Comparison of ENCODE assay signal across 16 cellular contexts in the genomic region with DNA sequence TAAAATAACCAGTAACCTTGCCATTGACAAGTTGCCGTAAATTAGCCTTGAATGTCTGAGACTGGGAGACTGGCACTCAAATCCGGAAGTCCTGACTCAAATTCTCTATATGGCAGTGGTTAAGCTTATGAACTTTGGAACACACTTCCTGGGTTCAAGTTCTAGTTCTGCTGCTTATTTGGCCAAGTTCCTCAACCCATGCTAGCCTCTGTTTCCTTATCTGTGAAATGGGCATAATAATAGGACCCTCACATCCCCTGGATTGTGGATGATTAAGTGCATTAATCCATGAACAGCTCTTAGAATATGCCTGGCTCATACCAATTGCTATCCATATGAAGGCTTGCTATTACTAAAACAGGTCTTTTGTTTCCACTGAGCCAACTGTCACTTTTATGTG.
A peak's percentile ranks its signal among the peaks of the same experiment; 100 is the strongest.
DNase-seq lines count a peak whose midpoint lies in the region; ATAC-seq, FAIRE-seq and TF ChIP-seq lines count a peak whose summit lies in the region.
"Had no signal": no experiment of that assay in that cellular context is flagged by ENCODE, and none has a peak within 500 bp of the region (broad histone marks: within the 10 kb centered on the region; RNA-seq: fewer than 3 reads in every experiment).

No MANE protein-coding gene starts in this region.

- no peak for TF ChIP-seq POLR2A in GM12878 (IDR thresholded peaks at IDR 0.05; ENCODE audit: low read depth, low read length)

- H3K27ac Mint-ChIP-seq in T-cell, result no peak overlapping the region
- H3K27ac Mint-ChIP-seq: activated CD8-positive, alpha-beta memory T cell treated with anti-CD3 and anti-CD28 coated beads, Interleukin-2, amount 10 ng/mL, durations not matched to agents 7 days and 5 days; CD4-positive, alpha-beta T cell; immature natural killer cell had no signal

- H4K20me1 ChIP-seq in GM12878 (ENCODE audit: control insufficient read depth, insufficient read depth), result no peaks in the 10 kb centered on the region

- no peak overlapping the region for H2BK120ac ChIP-seq in mesendoderm (ENCODE audit: low read depth, low read length)

- no peaks in the 10 kb centered on the region for H3K79me1 ChIP-seq in mesendoderm (ENCODE audit: low read length)

- H3K4me1 Mint-ChIP-seq in T-cell, result no peaks in the 10 kb centered on the region
- H3K4me1 Mint-ChIP-seq: immature natural killer cell had no signal

- H3K4me3 ChIP-seq in GM12878 (no peak overlapping the region), mesendoderm (ENCODE audit: low read length) (no peak overlapping the region), left ventricle myocardium inferior (no peak overlapping the region)
- H3K4me3 ChIP-seq: thoracic aorta had no signal

- H3K4me1 ChIP-seq in GM12878 (ENCODE audit: control insufficient read depth, insufficient read depth, low read length), result peaks cover 15% of the 10 kb centered on the region
- no peaks in the 10 kb centered on the region for H3K4me1 ChIP-seq in mesendoderm (ENCODE audit: control insufficient read depth, low read depth, low read length)
- H3K4me1 ChIP-seq in left ventricle myocardium inferior, result no peaks in the 10 kb centered on the region

- H3K56ac ChIP-seq in mesendoderm (ENCODE audit: low read length), result no peak overlapping the region

- ATAC-seq in HG02571 (IDR thresholded peaks at IDR 0.05; ENCODE audit: unreplicated experiment) (peak; percentile 22), HG03135 (IDR thresholded peaks at IDR 0.05; ENCODE audit: unreplicated experiment) (peak; percentile 38), GM12878 (peak; percentile 22; the same call in 2 of the 3 replicates), T-cell (replicated peaks in 1 of 4) (no peak)
- ATAC-seq: activated CD8-positive, alpha-beta memory T cell treated with anti-CD3 and anti-CD28 coated beads, Interleukin-2, amount 10 ng/mL, durations not matched to agents 7 days and 5 days had no signal

- H3K27me3 ChIP-seq in GM12878 (replicated peaks in 1 of 2; ENCODE audit: control insufficient read depth in 2 of 2, insufficient read depth in 2 of 2, low read length in 1 of 2), result no peaks in the 10 kb centered on the region
- H3K27me3 ChIP-seq in mesendoderm (ENCODE audit: insufficient read depth, low read length, poor library complexity), result no peaks in the 10 kb centered on the region
- no peaks in the 10 kb centered on the region for H3K27me3 ChIP-seq in left ventricle myocardium inferior (ENCODE audit: low read depth)

- no peak overlapping the region for H3K4ac ChIP-seq in mesendoderm (ENCODE audit: low read depth, low read length)

- no peak overlapping the region for H2BK5ac ChIP-seq in mesendoderm (ENCODE audit: low read length)

- H3K36me3 Mint-ChIP-seq in T-cell, result no peaks in the 10 kb centered on the region
- H3K36me3 Mint-ChIP-seq: immature natural killer cell had no signal

- H3K9me3 Mint-ChIP-seq in T-cell, result no peaks in the 10 kb centered on the region
- H3K9me3 Mint-ChIP-seq: CD4-positive, alpha-beta T cell had no signal

- no peak overlapping the region for H4K8ac ChIP-seq in mesendoderm (ENCODE audit: low read depth, low read length)

- H3K27ac ChIP-seq in GM12878 (ENCODE audit: control insufficient read depth, insufficient read depth) (no peak overlapping the region), mesendoderm (ENCODE audit: low read depth, low read length) (no peak overlapping the region), left ventricle myocardium inferior (replicated peaks) (no peak overlapping the region)
- H3K27ac ChIP-seq: thoracic aorta had no signal

- DNase-seq in GM19239 (ENCODE audit: insufficient read length, low spot score) (no peak), GM12878 (ENCODE audit: low read depth, low spot score) (no peak), T-cell (no peak), mesendoderm (no peak), left ventricle myocardium inferior (no peak)
- DNase-seq in activated CD8-positive, alpha-beta memory T cell treated with anti-CD3 and anti-CD28 coated beads, Interleukin-2, amount 50 U/mL, for 48 hours, result no peak
- DNase-seq: activated CD8-positive, alpha-beta memory T cell treated with anti-CD3 and anti-CD28 coated beads, Interleukin-2, amount 10 ng/mL, durations not matched to agents 7 days and 5 days; CD4-positive, alpha-beta T cell; GF-D8; immature natural killer cell; KG1; NCI-H2081; T1000 had no signal

- FAIRE-seq in GM19239 (lab: Jason Lieb, UNC) (peak; percentile 83), GM12878 (lab: Jason Lieb, UNC) (no peak)

- WGBS in GM12878 (ENCODE audit: insufficient coverage, insufficient replicate concordance, low lambda C conversion rate, missing lambda C conversion rate), result 6% methylated on average over 2 of the region's 2 CpGs
- no CpG with 5 or more reads among the region's 2 CpGs for WGBS in mesendoderm (ENCODE audit: extremely low coverage, insufficient coverage, low lambda C conversion rate)

- SMC1A ChIA-PET in GM12878 (lab: Charles Lee; ENCODE audit: uncharacterized antibody, unreplicated experiment), result interaction anchor here (1.0 kb wide), 1 partner anchor 11 kb away, joined by 3 read pairs; no protein-coding TSS in a partner anchor

- intact Hi-C loops in GM12878 (cut with micrococcal nuclease; ENCODE audit: unreplicated experiment) (loop anchor here (1.0 kb wide), 1 partner anchor 70 kb away; no protein-coding TSS in a partner anchor), left ventricle myocardium inferior (cut with micrococcal nuclease) (no loop called here)

- H3K23ac ChIP-seq in mesendoderm (ENCODE audit: low read length), result no peak overlapping the region

- no peak overlapping the region for H2BK15ac ChIP-seq in mesendoderm (replicated peaks; ENCODE audit: low read depth)

- H3K18ac ChIP-seq in mesendoderm (ENCODE audit: low read length), result no peak overlapping the region

- no peak for TF ChIP-seq RAD21 in GM12878 (IDR thresholded peaks at IDR 0.05; ENCODE audit: insufficient read depth, low read depth, low read length)

- H3K36me3 ChIP-seq in GM12878 (ENCODE audit: control insufficient read depth in 2 of 2, insufficient read depth in 2 of 2, low read length in 1 of 2) (no peaks in the 10 kb centered on the region), mesendoderm (ENCODE audit: control insufficient read depth, insufficient read depth, low read length) (no peaks in the 10 kb centered on the region), left ventricle myocardium inferior (no peaks in the 10 kb centered on the region)
- H3K36me3 ChIP-seq: thoracic aorta had no signal

- no TSS peak for BruUV-seq in GM12878 (replicated peaks; lab: Mats Ljungman, UMichigan)

- TF ChIP-seq EP300 in GM12878 (IDR thresholded peaks at IDR 0.05; ENCODE audit: borderline replicate concordance in 1 of 2, control insufficient read depth in 1 of 2, low read depth in 2 of 2, low read length in 2 of 2), result no peak

- CTCF ChIA-PET in GM12878 (lab: Yijun Ruan, JAX) (interaction anchor here (1.5 kb wide), 1 partner anchor 331 kb away, joined by 3 read pairs; no protein-coding TSS in a partner anchor), T-cell (lab: Charles Lee) (no interaction called here)

- no peaks in the 10 kb centered on the region; the same call in 2 of the 3 replicates for H3K9me3 ChIP-seq in GM12878 (replicated peaks; ENCODE audit: control insufficient read depth, insufficient read depth, low read length)
- no peaks in the 10 kb centered on the region for H3K9me3 ChIP-seq in left ventricle myocardium inferior (replicated peaks)
- H3K9me3 ChIP-seq: thoracic aorta had no signal

- H3K4me3 Mint-ChIP-seq in T-cell, result no peak overlapping the region
- H3K4me3 Mint-ChIP-seq: activated CD8-positive, alpha-beta memory T cell treated with anti-CD3 and anti-CD28 coated beads, Interleukin-2, amount 10 ng/mL, durations not matched to agents 7 days and 5 days; CD4-positive, alpha-beta T cell; immature natural killer cell had no signal

- no peak overlapping the region for H4K5ac ChIP-seq in mesendoderm (ENCODE audit: low read length)

- RAD21 ChIA-PET in GM12878 (lab: Charles Lee; ENCODE audit: unreplicated experiment), result no interaction called here

- H2AK5ac ChIP-seq in mesendoderm (ENCODE audit: low read length), result no peak overlapping the region

- no peak overlapping the region for H3K9ac ChIP-seq in GM12878 (ENCODE audit: control insufficient read depth, insufficient read depth, low read length)
- H3K9ac ChIP-seq in mesendoderm (ENCODE audit: low read length), result no peak overlapping the region

- no peaks in the 10 kb centered on the region for H3K79me2 ChIP-seq in GM12878 (ENCODE audit: control insufficient read depth, insufficient read depth, low read length)
- H3K79me2 ChIP-seq in mesendoderm (ENCODE audit: control insufficient read depth, insufficient read depth, low read length), result no peaks in the 10 kb centered on the region

- TF ChIP-seq CTCF in GM12878 (IDR thresholded peaks at IDR 0.05 in 2 of 3, conservative IDR thresholded peaks at IDR 0.05 in 1 of 3; ENCODE audit: control insufficient read depth in 2 of 3, extremely low read depth in 1 of 3, insufficient read depth in 1 of 3, low read depth in 3 of 3, low read length in 3 of 3) (no peak), left ventricle myocardium inferior (IDR thresholded peaks at IDR 0.05; ENCODE audit: borderline replicate concordance) (no peak)

- in situ Hi-C loops in GM12878 (cut with MboI), result no loop called here

- H3K4me2 ChIP-seq in GM12878 (ENCODE audit: control insufficient read depth, insufficient read depth) (peak overlapping the region; percentile 36), mesendoderm (ENCODE audit: low read length) (no peak overlapping the region)

- POLR2A ChIA-PET in GM12878 (lab: Charles Lee) (no interaction called here), T-cell (lab: Charles Lee) (no interaction called here)

- no peak overlapping the region for H2AFZ ChIP-seq in GM12878 (ENCODE audit: control insufficient read depth, low read depth, low read length)

- peaks cover 0 to 6% of the 10 kb centered on the region in 2 donors for H3K27me3 Mint-ChIP-seq in T-cell
- H3K27me3 Mint-ChIP-seq: activated CD8-positive, alpha-beta memory T cell treated with anti-CD3 and anti-CD28 coated beads, Interleukin-2, amount 10 ng/mL, durations not matched to agents 7 days and 5 days; CD4-positive, alpha-beta T cell had no signal

TF ChIP-seq in GM12878, 131 proteins besides CTCF, POLR2A, EP300 and RAD21:
- no peak for TF ChIP-seq MYC (IDR thresholded peaks at IDR 0.05; ENCODE audit: insufficient read depth, insufficient read length, insufficient replicate concordance, low read length, severe bottlenecking)
- TF ChIP-seq IKZF1 (conservative IDR thresholded peaks at IDR 0.05), result no peak
- no peak for TF ChIP-seq EED (IDR thresholded peaks at IDR 0.05; ENCODE audit: low read depth)
- TF ChIP-seq TBL1XR1 (IDR thresholded peaks at IDR 0.05; ENCODE audit: low read depth, low read length), result no peak
- TF ChIP-seq ZNF24 (IDR thresholded peaks at IDR 0.05), result no peak
- no peak for TF ChIP-seq IRF4 (IDR thresholded peaks at IDR 0.05; ENCODE audit: low read depth, low read length)
- TF ChIP-seq SMAD5 (IDR thresholded peaks at IDR 0.05; ENCODE audit: low read depth), result no peak
- TF ChIP-seq SREBF2 (IDR thresholded peaks at IDR 0.05; ENCODE audit: low read length), result no peak
- TF ChIP-seq CREM (IDR thresholded peaks at IDR 0.05; ENCODE audit: low read depth), result no peak

Comparison
In these comparisons a context has a peak if more than half of its experiments do, and no peak if none do; other contexts are left out.
1. ATAC-seq: peak in HG02571 (single experiment), HG03135 (single experiment) and GM12878 (single experiment); none in T-cell (0 of 4).